10 cellular contexts compared by ENCODE assay signal in the genomic region with DNA sequence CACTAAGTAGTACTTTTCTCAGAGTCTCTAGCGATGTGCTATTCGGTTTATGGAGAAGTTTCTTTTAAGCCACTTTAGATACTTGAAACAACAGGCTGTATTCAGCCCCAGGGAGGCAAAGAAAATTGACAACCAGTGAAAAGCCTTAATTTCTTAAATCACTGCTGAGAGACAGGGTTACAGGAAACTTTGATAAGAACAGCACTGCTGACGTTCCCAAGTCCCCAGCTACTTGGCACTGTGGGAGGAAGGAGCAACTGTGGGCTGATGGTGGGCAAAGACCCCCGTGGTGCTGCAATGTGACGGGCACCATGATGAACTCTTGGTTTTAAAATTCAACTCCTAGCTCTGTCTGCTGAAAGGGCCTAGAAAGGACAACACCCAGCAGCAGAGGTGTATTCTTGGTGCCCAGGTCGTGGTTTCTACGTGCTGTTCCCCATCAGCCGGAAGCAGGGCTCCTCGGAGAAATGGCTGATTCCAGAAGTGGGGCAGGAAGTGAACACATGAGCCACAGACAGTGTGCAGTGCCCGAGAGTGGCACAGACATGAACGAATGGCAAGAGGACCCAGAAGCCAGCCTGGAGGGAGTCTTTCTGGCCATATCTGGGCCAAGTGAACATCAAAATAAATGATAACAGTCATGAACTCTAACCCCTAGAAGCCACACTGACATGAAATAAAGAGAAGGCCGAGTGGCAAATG.
A peak's percentile ranks its signal among the peaks of the same experiment; 100 is the strongest.
DNase-seq lines count a peak whose midpoint lies in the region; ATAC-seq and TF ChIP-seq lines count a peak whose summit lies in the region.
"Had no signal": no experiment of that assay in that cellular context is flagged by ENCODE, and none has a peak within 500 bp of the region (broad histone marks: within the 10 kb centered on the region; RNA-seq: fewer than 3 reads in every experiment).

No MANE protein-coding gene starts in this region.

- H3K4me3 ChIP-seq in rectal smooth muscle tissue (ENCODE audit: low read length), result no peak overlapping the region
- H3K4me3 ChIP-seq: K562 had no signal

- peaks cover 43% of the 10 kb centered on the region for H3K4me1 ChIP-seq in rectal smooth muscle tissue (ENCODE audit: control insufficient read depth, insufficient read depth, low read length)

- no peak for TF ChIP-seq CTCF in VCaP (conservative IDR thresholded peaks at IDR 0.05)

- H3K27ac ChIP-seq in VCaP (peak overlapping the region; percentile 91), rectal smooth muscle tissue (ENCODE audit: low read depth, low read length) (peak overlapping the region; percentile 90)

- no peak overlapping the region for H3K9ac ChIP-seq in rectal smooth muscle tissue (ENCODE audit: low read length)

- DNase-seq in GDM1 (lab: John Stamatoyannopoulos, UW) (peak; percentile 14), HuH-7.5 (ENCODE audit: low spot score) (no peak), NCI-H69 (lab: John Stamatoyannopoulos, UW) (no peak), AG08396 (ENCODE audit: low spot score) (no peak)
- peak; percentile 35 for DNase-seq in effector CD4-positive, alpha-beta T cell
- DNase-seq: GF-D8 had no signal

- ATAC-seq in HG02981 (IDR thresholded peaks at IDR 0.05; ENCODE audit: unreplicated experiment), result no peak
- ATAC-seq: K562 had no signal

- H3K27me3 ChIP-seq in rectal smooth muscle tissue (ENCODE audit: control insufficient read depth, insufficient read depth, low read length), result no peaks in the 10 kb centered on the region

- H3K36me3 ChIP-seq in rectal smooth muscle tissue (ENCODE audit: control insufficient read depth, insufficient read depth, low read length), result peaks cover 6% of the 10 kb centered on the region

Comparison
In these comparisons a context has a peak if more than half of its experiments do, and no peak if none do; other contexts are left out.
1. DNase-seq: peak in GDM1 (single experiment) and effector CD4-positive, alpha-beta T cell (single experiment); none in HuH-7.5 (single experiment), NCI-H69 (single experiment) and AG08396 (single experiment).